Comparison of ENCODE assay signal across 8 cellular contexts in genomic region chr22:39117585-39118191, GRCh38. TPM values are rescaled to one million over a fixed set of nuclear protein-coding genes. Genes with fewer than 3 reads are reported as not detected.
DNase-seq lines count a peak whose midpoint lies in the region; ATAC-seq and TF ChIP-seq lines count a peak whose summit lies in the region.

No MANE protein-coding gene starts in this region.

- H4K20me1 ChIP-seq in Loucy (ENCODE audit: insufficient read depth, low read length, poor library complexity, severe bottlenecking), result no peaks in the 10 kb centered on the region

- H3K9me2 ChIP-seq in Loucy (replicated peaks; ENCODE audit: low read depth, low read length), result no peaks in the 10 kb centered on the region

- peak overlapping the region; percentile 31 for H3K9ac ChIP-seq in Loucy (ENCODE audit: low read depth, low read length, poor library complexity, severe bottlenecking)

- peak; percentile 84 for ATAC-seq in stimulated activated naive CD8-positive, alpha-beta T cell treated with anti-CD3 and anti-CD28 coated beads, Interleukin-15, amount 100 ng/mL, for 72 hours

- H3K36me3 ChIP-seq in left ventricle myocardium inferior (no peaks in the 10 kb centered on the region), Loucy (ENCODE audit: insufficient read depth, low read length) (no peaks in the 10 kb centered on the region)

- H2AFZ ChIP-seq in Loucy (ENCODE audit: low read length), result peak overlapping the region; percentile 25; the same call in 1 of the 2 replicates

- H3K9me3 ChIP-seq in left ventricle myocardium inferior (replicated peaks), result no peaks in the 10 kb centered on the region
- H3K9me3 ChIP-seq in Loucy (ENCODE audit: insufficient read depth, low read depth, low read length), result no peaks in the 10 kb centered on the region

- H3K9me3 Mint-ChIP-seq in stimulated activated naive CD8-positive, alpha-beta T cell treated with anti-CD3 and anti-CD28 coated beads, Interleukin-15, amount 100 ng/mL, for 72 hours, result no peaks in the 10 kb centered on the region

- H3K4me1 Mint-ChIP-seq in stimulated activated naive CD8-positive, alpha-beta T cell treated with anti-CD3 and anti-CD28 coated beads, Interleukin-15, amount 100 ng/mL, for 72 hours, result peaks cover 71% of the 10 kb centered on the region

- intact Hi-C loops in left ventricle myocardium inferior (cut with micrococcal nuclease), result loop anchor here (10.0 kb wide), 2 partner anchors 113 to 343 kb away; no protein-coding TSS in a partner anchor
- intact Hi-C loops in cardiac septum (cut with DNase I), result loop anchor here (10.0 kb wide), 1 partner anchor 183 kb away; no protein-coding TSS in a partner anchor

- H3K4me3 Mint-ChIP-seq in stimulated activated naive CD8-positive, alpha-beta T cell treated with anti-CD3 and anti-CD28 coated beads, Interleukin-15, amount 100 ng/mL, for 72 hours, result peak overlapping the region; percentile 29 to 62

- no peaks in the 10 kb centered on the region for H3F3A ChIP-seq in Loucy (ENCODE audit: low read depth)

- H3K4me3 ChIP-seq in left ventricle myocardium inferior (no peak overlapping the region), Loucy (ENCODE audit: low read length, poor library complexity, severe bottlenecking) (no peak overlapping the region)

- TF ChIP-seq CTCF in left ventricle myocardium inferior (IDR thresholded peaks at IDR 0.05; ENCODE audit: borderline replicate concordance) (peak; percentile 54), Loucy (conservative IDR thresholded peaks at IDR 0.05; ENCODE audit: low read length) (peak; percentile 82)

- H3K27ac ChIP-seq in left ventricle myocardium inferior (replicated peaks), result no peak overlapping the region

- DNase-seq in left ventricle myocardium inferior (no peak), cardiac septum (ENCODE audit: low spot score) (no peak), myocyte (ENCODE audit: low read depth) (peak; percentile 30), NCI-H2081 (lab: John Stamatoyannopoulos, UW) (no peak)
- DNase-seq in activated CD4-positive, CD25-positive, alpha-beta regulatory T cell treated with anti-CD3 and anti-CD28 coated beads, Interleukin-2, amount 50 U/mL, for 16 hours (ENCODE audit: low read depth, low spot score), result peak; percentile 61
- DNase-seq in central memory CD4-positive, alpha-beta T cell, result peak; percentile 68
- DNase-seq in stimulated activated naive CD8-positive, alpha-beta T cell treated with anti-CD3 and anti-CD28 coated beads, Interleukin-15, amount 100 ng/mL, for 72 hours, result peak; percentile 62 to 86

- peak overlapping the region; percentile 93 to 98 for H3K27ac Mint-ChIP-seq in stimulated activated naive CD8-positive, alpha-beta T cell treated with anti-CD3 and anti-CD28 coated beads, Interleukin-15, amount 100 ng/mL, for 72 hours

- H3K27me3 ChIP-seq in left ventricle myocardium inferior (ENCODE audit: low read depth), result peaks cover 46% of the 10 kb centered on the region
- no peaks in the 10 kb centered on the region for H3K27me3 ChIP-seq in Loucy (ENCODE audit: insufficient read depth, low read length, poor library complexity, severe bottlenecking)

- H3K4me1 ChIP-seq in left ventricle myocardium inferior, result peaks cover 2% of the 10 kb centered on the region
- H3K4me1 ChIP-seq in Loucy (ENCODE audit: insufficient read depth, low read length, poor library complexity, severe bottlenecking), result peaks cover 10% of the 10 kb centered on the region

- peak overlapping the region; percentile 25 for H3K4me2 ChIP-seq in Loucy (ENCODE audit: low read depth, low read length, poor library complexity, severe bottlenecking)

- no peaks in the 10 kb centered on the region for H3K27me3 Mint-ChIP-seq in stimulated activated naive CD8-positive, alpha-beta T cell treated with anti-CD3 and anti-CD28 coated beads, Interleukin-15, amount 100 ng/mL, for 72 hours

- H3K79me2 ChIP-seq in Loucy (ENCODE audit: insufficient read depth, low read length), result no peaks in the 10 kb centered on the region

RNA-seq across cellular contexts. Expression of gene APOBEC3H, which starts 20.6 kb away (rescaled TPM):
- 0.41 TPM for total RNA-seq in left ventricle myocardium inferior
- total RNA-seq in cardiac septum, result not detected
- total RNA-seq in myocyte, result not detected in 2 replicates
- polyA plus RNA-seq in myocyte (2012), result not detected

RNA-seq across cellular contexts. Expression of gene CBX7, which starts 34.8 kb away (rescaled TPM):
- total RNA-seq in left ventricle myocardium inferior, result 85.4 TPM
- total RNA-seq in cardiac septum, result 89.6 TPM
- 5.3 and 5.5 TPM in 2 replicates for total RNA-seq in myocyte
- polyA plus RNA-seq in myocyte (2012), result 11.8 TPM

RNA-seq across cellular contexts. Expression of gene APOBEC3G, which starts 40.6 kb away (rescaled TPM):
- 4.2 TPM for total RNA-seq in left ventricle myocardium inferior
- total RNA-seq in cardiac septum, result 2.2 TPM
- 3.9 TPM in 2 replicates for total RNA-seq in myocyte
- 2.8 TPM for polyA plus RNA-seq in myocyte (2012)

Comparison
In these comparisons a context has a peak if more than half of its experiments do, and no peak if none do; other contexts are left out.
1. DNase-seq: peak in activated CD4-positive, CD25-positive, alpha-beta regulatory T cell treated with anti-CD3 and anti-CD28 coated beads, Interleukin-2, amount 50 U/mL, for 16 hours (single experiment), central memory CD4-positive, alpha-beta T cell (single experiment), myocyte (single experiment) and stimulated activated naive CD8-positive, alpha-beta T cell treated with anti-CD3 and anti-CD28 coated beads, Interleukin-15, amount 100 ng/mL, for 72 hours (2 of 2); none in left ventricle myocardium inferior (single experiment), cardiac septum (single experiment) and NCI-H2081 (0 of 2).
2. RNA of gene CBX7, which starts 34.8 kb away (total RNA-seq): 89.6 TPM in cardiac septum (single experiment) and 85.4 TPM in left ventricle myocardium inferior (single experiment); 5.3 to 5.5 TPM in myocyte; every median in the first group is over 10 times any median in the second.